ENCODE assay signal across 24 cellular contexts in the genomic region with DNA sequence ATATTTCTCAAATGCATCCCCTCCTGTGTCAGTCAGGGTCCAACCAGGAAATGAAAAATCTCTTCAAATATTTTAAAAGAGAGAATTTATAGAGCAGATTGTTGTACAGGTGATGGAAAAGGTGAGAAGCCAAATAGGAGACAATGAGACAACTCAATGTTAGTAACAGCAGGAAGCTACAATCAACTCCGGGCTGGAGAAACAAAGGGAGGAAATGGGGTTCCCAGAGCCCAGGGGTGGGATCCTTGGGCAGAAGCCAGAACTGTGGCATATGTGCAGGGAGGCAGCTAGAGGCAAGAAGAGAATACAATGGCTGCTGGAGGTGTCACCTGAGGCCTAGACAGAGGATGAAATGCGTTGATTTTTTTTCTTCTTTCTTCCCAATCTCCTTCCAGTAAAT.
"Had no signal": no experiment of that assay in that cellular context is flagged by ENCODE, and none has a peak within 500 bp of the region (broad histone marks: within the 10 kb centered on the region; RNA-seq: fewer than 3 reads in every experiment).

No MANE protein-coding gene starts in this region.

- H3K4me3 ChIP-seq: colonic mucosa, mucosa of descending colon, pancreas, psoas muscle, sigmoid colon, smooth muscle cell, stomach, transverse colon had no signal

- H3K4me1 ChIP-seq: colonic mucosa, pancreas, psoas muscle, transverse colon had no signal

- H3K9me3 Mint-ChIP-seq: activated CD4-positive, alpha-beta memory T cell treated with anti-CD3 and anti-CD28 coated beads, Interleukin-2, amount 10 ng/mL, durations not matched to agents 7 days and 5 days; activated T-cell treated with anti-CD3 and anti-CD28 coated beads, Interleukin-2, amount 50 U/mL, for 24 hours; activated T-helper 2 cell treated with anti-CD3 and anti-CD28 coated beads, Interferon-gamma antibody, Interleukin-2, Interleukin-4, amounts not matched to agents 10 μg/mL and 5 μg/mL and 100 μg/mL, durations not matched to agents 14 hours and 24 hours and 36 hours; endodermal cell; memory B cell; stimulated activated memory B cell treated with anti-CD40 and anti-IgM and Interleukin-4, amounts not matched to agents 10 μg/mL and 1 μg/mL and 100 μg/mL, for 72 hours had no signal

- H3K4me2 ChIP-seq: smooth muscle cell had no signal

- H3K27ac ChIP-seq: colonic mucosa, pancreas, psoas muscle, stomach, transverse colon had no signal

- H3K27me3 ChIP-seq: colonic mucosa, pancreas, sigmoid colon, stomach, transverse colon had no signal

- H3K36me3 ChIP-seq: colonic mucosa, pancreas, sigmoid colon, stomach, transverse colon had no signal

- H3K4me3 Mint-ChIP-seq: activated CD4-positive, alpha-beta memory T cell treated with anti-CD3 and anti-CD28 coated beads, Interleukin-2, amount 10 ng/mL, durations not matched to agents 7 days and 5 days; activated naive CD8-positive, alpha-beta T cell; activated T-cell treated with anti-CD3 and anti-CD28 coated beads, Interleukin-2, amount 50 U/mL, for 24 hours; endodermal cell; immature natural killer cell; memory B cell; nephron progenitor cell; stimulated activated memory B cell treated with anti-CD40 and anti-IgM and Interleukin-4, amounts not matched to agents 10 μg/mL and 1 μg/mL and 100 μg/mL, for 72 hours; T-helper 17 cell had no signal

- H3K4me1 Mint-ChIP-seq: activated CD4-positive, alpha-beta memory T cell treated with anti-CD3 and anti-CD28 coated beads, Interleukin-2, amount 10 ng/mL, durations not matched to agents 7 days and 5 days; immature natural killer cell; memory B cell; stimulated activated memory B cell treated with anti-CD40 and anti-IgM and Interleukin-4, amounts not matched to agents 10 μg/mL and 1 μg/mL and 100 μg/mL, for 72 hours; T-helper 17 cell had no signal

- H3K27me3 Mint-ChIP-seq: activated CD4-positive, alpha-beta memory T cell treated with anti-CD3 and anti-CD28 coated beads, Interleukin-2, amount 10 ng/mL, durations not matched to agents 7 days and 5 days; stimulated activated memory B cell treated with anti-CD40 and anti-IgM and Interleukin-4, amounts not matched to agents 10 μg/mL and 1 μg/mL and 100 μg/mL, for 72 hours had no signal

- H3K36me3 Mint-ChIP-seq: activated naive CD8-positive, alpha-beta T cell; immature natural killer cell; memory B cell; stimulated activated memory B cell treated with anti-CD40 and anti-IgM and Interleukin-4, amounts not matched to agents 10 μg/mL and 1 μg/mL and 100 μg/mL, for 72 hours had no signal

- H3K27ac Mint-ChIP-seq: activated CD4-positive, alpha-beta memory T cell treated with anti-CD3 and anti-CD28 coated beads, Interleukin-2, amount 10 ng/mL, durations not matched to agents 7 days and 5 days; activated naive CD8-positive, alpha-beta T cell; activated T-cell treated with anti-CD3 and anti-CD28 coated beads, Interleukin-2, amount 50 U/mL, for 24 hours; activated T-helper 2 cell treated with anti-CD3 and anti-CD28 coated beads, Interferon-gamma antibody, Interleukin-2, Interleukin-4, amounts not matched to agents 10 μg/mL and 5 μg/mL and 100 μg/mL, durations not matched to agents 14 hours and 24 hours and 36 hours; immature natural killer cell; memory B cell; nephron progenitor cell; stimulated activated memory B cell treated with anti-CD40 and anti-IgM and Interleukin-4, amounts not matched to agents 10 μg/mL and 1 μg/mL and 100 μg/mL, for 72 hours; T-helper 17 cell had no signal

- DNase-seq: activated CD4-positive, alpha-beta memory T cell treated with anti-CD3 and anti-CD28 coated beads, Interleukin-2, amount 10 ng/mL, durations not matched to agents 7 days and 5 days; activated CD4-positive, alpha-beta T cell treated with anti-CD3 and anti-CD28 coated beads for 48 hours; activated CD4-positive, CD25-positive, alpha-beta regulatory T cell; activated naive CD4-positive, alpha-beta T cell; activated T-cell treated with anti-CD3 and anti-CD28 coated beads, Interleukin-2, amount 50 U/mL, for 24 hours; colonic mucosa; endodermal cell; foreskin fibroblast; immature natural killer cell; mucosa of descending colon; nephron progenitor cell; pancreas; sigmoid colon; stimulated activated CD4-positive, alpha-beta T cell treated with anti-CD3 and anti-CD28 coated beads, Interleukin-15, amount 100 ng/mL, for 24 hours; stomach; SW 1271; T-helper 17 cell; transverse colon had no signal

- ATAC-seq: mucosa of descending colon; pancreas; psoas muscle; stimulated activated memory B cell treated with anti-CD40 and anti-IgM and Interleukin-4, amounts not matched to agents 10 μg/mL and 1 μg/mL and 100 μg/mL, for 72 hours; T-helper 17 cell had no signal

- H3K9me3 ChIP-seq: colonic mucosa, mucosa of descending colon, pancreas, psoas muscle, sigmoid colon, stomach, transverse colon had no signal
